ENCODE assay signal across 8 cellular contexts in genomic region chr5:141359790-141360426, GRCh38. TPM values are rescaled to one million over a fixed set of nuclear protein-coding genes. Genes with fewer than 3 reads are reported as not detected.
DNase-seq lines count a peak whose midpoint lies in the region; ATAC-seq and TF ChIP-seq lines count a peak whose summit lies in the region.

PCDHGB2 (plus strand) TSS chr5:141359994; CDS start chr5:141360136, 142 bp downstream.

- WGBS in HUES64, result 93% methylated on average over 24 of the region's 24 CpGs
- 16 to 21% (median 20%) methylated on average over 23 to 24 of the region's 24 CpGs for WGBS in stomach, 5 donors

- H3K4me3 ChIP-seq in HUES64 (ENCODE audit: low read length) (peak within 1 kb of the TSS; percentile 22), WI38 (ENCODE audit: low read depth, low read length) (no peak within 1 kb of the TSS), stomach (peak within 1 kb of the TSS; percentile 11 to 31 (median 22))

- TF ChIP-seq CTCF in WI38 (IDR thresholded peaks at IDR 0.05; ENCODE audit: low read depth, low read length), result peak; percentile 33; the same call in 1 of the 2 replicates
- no peak for TF ChIP-seq CTCF in stomach (IDR thresholded peaks at IDR 0.05)

- no peak within 1 kb of the TSS for H3K27ac ChIP-seq in HUES64 (ENCODE audit: low read depth, low read length)
- no peak within 1 kb of the TSS for H3K27ac ChIP-seq in stomach

- peaks cover 12% of the 10 kb centered on the region for H3K36me3 Mint-ChIP-seq in activated naive CD4-positive, alpha-beta T cell treated with anti-CD3 and anti-CD28 coated beads, Interleukin-2, amount 10 ng/mL, durations not matched to agents 7 days and 5 days

- H3K4me3 Mint-ChIP-seq in activated naive CD4-positive, alpha-beta T cell treated with anti-CD3 and anti-CD28 coated beads, Interleukin-2, amount 10 ng/mL, durations not matched to agents 7 days and 5 days, result peak within 1 kb of the TSS; percentile 65

- CTCF ChIA-PET in activated naive CD4-positive, alpha-beta T cell treated with anti-CD3 and anti-CD28 coated beads, Interleukin-2, amount 10 ng/mL, durations not matched to agents 7 days and 5 days (lab: Charles Lee), result interaction anchor here (0.7 to 1.1 kb wide), 5 partner anchors 10 to 204 kb away, joined by 3 to 6 read pairs (median 4); partner anchors contain the start of genes PCDHGA11, PCDHGA3 and PCDHGB3

- intact Hi-C loops in left ventricle myocardium superior (cut with micrococcal nuclease), result no loop called here
- intact Hi-C loops in stomach (cut with DNase I; ENCODE audit: low total_unique reads), result no loop called here
- intact Hi-C loops in posterior cingulate gyrus (cut with DNase I), result no loop called here

- ATAC-seq in left ventricle myocardium superior, result peak; percentile 45

- no peak for TF ChIP-seq EP300 in stomach (IDR thresholded peaks at IDR 0.05)

- H3K9me3 ChIP-seq in HUES64 (ENCODE audit: insufficient read depth, low read depth, low read length) (peaks cover 57% of the 10 kb centered on the region), stomach (peaks cover 62 to 97% (median 97%) of the 10 kb centered on the region in 4 donors)

- peak within 1 kb of the TSS; percentile 33 for H3K27ac Mint-ChIP-seq in activated naive CD4-positive, alpha-beta T cell treated with anti-CD3 and anti-CD28 coated beads, Interleukin-2, amount 10 ng/mL, durations not matched to agents 7 days and 5 days

- H3K36me3 ChIP-seq in HUES64 (ENCODE audit: insufficient read depth, low read length) (peaks cover 7% of the 10 kb centered on the region; the same call in 1 of the 2 replicates), stomach (peaks cover 0 to 11% (median 0%) of the 10 kb centered on the region in 4 donors)

- H3K9ac ChIP-seq in HUES64 (ENCODE audit: low read depth, low read length), result no peak within 1 kb of the TSS

- no peaks in the 10 kb centered on the region for H3K4me1 Mint-ChIP-seq in activated naive CD4-positive, alpha-beta T cell treated with anti-CD3 and anti-CD28 coated beads, Interleukin-2, amount 10 ng/mL, durations not matched to agents 7 days and 5 days

- no peak for DNase-seq in activated naive CD4-positive, alpha-beta T cell treated with anti-CD3 and anti-CD28 coated beads, Interleukin-2, amount 10 ng/mL, durations not matched to agents 7 days and 5 days
- DNase-seq in activated naive CD4-positive, alpha-beta T cell treated with Interleukin-2 at 50 U/mL for 16 hours, result no peak
- DNase-seq in left ventricle myocardium superior (no peak), stomach (no peak), posterior cingulate gyrus (no peak), NCI-H1092 treated with DMSO at 0.1 percent for 48 hours (lab: John Stamatoyannopoulos, UW) (no peak)

- H3K4me1 ChIP-seq in HUES64 (ENCODE audit: insufficient read depth, low read length) (0 out of 2 replicates have a peak, but pooled peaks cover 6% of the 10 kb centered on the region), stomach (no peaks in the 10 kb centered on the region)

- H3K27me3 ChIP-seq in HUES64 (ENCODE audit: insufficient read depth, low read length) (no peaks in the 10 kb centered on the region), stomach (peaks cover 5 to 75% (median 27%) of the 10 kb centered on the region in 3 donors)

- TF ChIP-seq POLR2A in stomach (IDR thresholded peaks at IDR 0.05), result no peak

- H3K27me3 Mint-ChIP-seq in activated naive CD4-positive, alpha-beta T cell treated with anti-CD3 and anti-CD28 coated beads, Interleukin-2, amount 10 ng/mL, durations not matched to agents 7 days and 5 days, result peaks cover 63% of the 10 kb centered on the region

- H3K9me3 Mint-ChIP-seq in activated naive CD4-positive, alpha-beta T cell treated with anti-CD3 and anti-CD28 coated beads, Interleukin-2, amount 10 ng/mL, durations not matched to agents 7 days and 5 days, result peaks cover 38% of the 10 kb centered on the region

RNA-seq across cellular contexts. Expression of gene PCDHGB2, which starts in this region (rescaled TPM):
- polyA plus RNA-seq in HUES64 (2013, experiment 1 of 2), result 1.2 TPM
- polyA plus RNA-seq in HUES64 (2013, experiment 2 of 2), result 1.2 TPM
- 8.7 TPM for total RNA-seq in left ventricle myocardium superior
- 10 to 100 TPM in 1 of 5 donors, 1 to 10 TPM in 3, not detected in 1; 2.5 to 10.7 (median 8.1) TPM for total RNA-seq in stomach
- under 1 TPM in 1 of 3 donors, not detected in 2; 0.10 TPM for polyA plus RNA-seq in stomach
